9 cellular contexts compared by ENCODE assay signal in the genomic region with DNA sequence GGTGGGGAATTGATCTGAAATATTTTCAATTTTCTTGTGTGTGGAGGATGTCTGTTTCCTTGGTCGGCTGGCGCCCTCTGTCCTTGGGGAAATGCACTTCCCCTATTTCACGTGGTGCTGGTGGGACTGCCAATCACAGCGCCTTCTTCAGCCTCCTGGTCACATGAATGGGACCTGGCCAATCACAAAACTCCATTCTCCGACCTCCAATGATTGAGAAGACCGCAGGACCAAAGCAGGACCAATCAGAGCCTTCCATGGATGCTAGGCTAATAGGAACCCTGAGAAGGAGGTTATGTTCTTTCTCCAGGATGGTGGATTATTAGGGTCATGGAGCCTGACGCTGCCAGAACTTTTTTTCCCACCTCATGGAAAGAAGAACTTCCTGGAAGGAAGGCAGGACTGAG.
A peak's percentile ranks its signal among the peaks of the same experiment; 100 is the strongest.
DNase-seq lines count a peak whose midpoint lies in the region; ATAC-seq and TF ChIP-seq lines count a peak whose summit lies in the region.
"Had no signal": no experiment of that assay in that cellular context is flagged by ENCODE, and none has a peak within 500 bp of the region (broad histone marks: within the 10 kb centered on the region; RNA-seq: fewer than 3 reads in every experiment).

No MANE protein-coding gene starts in this region.

- peak; percentile 34 to 35 for ATAC-seq in activated naive CD4-positive, alpha-beta T cell treated with anti-CD3 and anti-CD28 coated beads, Interleukin-2, amount 50 U/mL, for 72 hours
- peak; percentile 71 for ATAC-seq in stimulated activated naive CD8-positive, alpha-beta T cell treated with anti-CD3 and anti-CD28 coated beads, Interleukin-15, amount 100 ng/mL, for 72 hours

- intact Hi-C loops in colonic mucosa (cut with DNase I): loop anchor here (5.0 kb wide), 2 partner anchors 96 to 346 kb away; no protein-coding TSS in a partner anchor

- H3K4me3 ChIP-seq in colonic mucosa: peak overlapping the region; percentile 15
- H3K4me3 ChIP-seq: heart left ventricle had no signal

- H3K36me3 Mint-ChIP-seq in activated naive CD4-positive, alpha-beta T cell treated with anti-CD3 and anti-CD28 coated beads, Interleukin-2, amount 50 U/mL, for 72 hours: no peaks in the 10 kb centered on the region
- no peaks in the 10 kb centered on the region for H3K36me3 Mint-ChIP-seq in T-helper 2 cell treated with Interferon-gamma antibody and Interleukin-4, amounts not matched to agents 5 μg/mL and 100 μg/mL, for 36 hours (ENCODE audit: low read depth)

- H3K27me3 ChIP-seq in colonic mucosa: no peaks in the 10 kb centered on the region

- no peak overlapping the region for H3K27ac Mint-ChIP-seq in activated naive CD4-positive, alpha-beta T cell treated with anti-CD3 and anti-CD28 coated beads, Interleukin-2, amount 50 U/mL, for 72 hours
- H3K27ac Mint-ChIP-seq in stimulated activated naive CD8-positive, alpha-beta T cell treated with anti-CD3 and anti-CD28 coated beads, Interleukin-15, amount 100 ng/mL, for 72 hours: no peak overlapping the region
- no peak overlapping the region for H3K27ac Mint-ChIP-seq in T-helper 2 cell treated with Interferon-gamma antibody and Interleukin-4, amounts not matched to agents 5 μg/mL and 100 μg/mL, for 36 hours

- H3K4me1 ChIP-seq in colonic mucosa: no peaks in the 10 kb centered on the region
- H3K4me1 ChIP-seq: heart left ventricle had no signal

- H3K4me3 Mint-ChIP-seq in stimulated activated naive CD8-positive, alpha-beta T cell treated with anti-CD3 and anti-CD28 coated beads, Interleukin-15, amount 100 ng/mL, for 72 hours: no peak overlapping the region
- no peak overlapping the region for H3K4me3 Mint-ChIP-seq in T-helper 2 cell treated with Interferon-gamma antibody and Interleukin-4, amounts not matched to agents 5 μg/mL and 100 μg/mL, for 36 hours

- H3K9ac ChIP-seq in colonic mucosa (ENCODE audit: low read depth in 2 of 2, low read length in 2 of 2): no peak overlapping the region

- no peaks in the 10 kb centered on the region for H3K4me1 Mint-ChIP-seq in stimulated activated naive CD8-positive, alpha-beta T cell treated with anti-CD3 and anti-CD28 coated beads, Interleukin-15, amount 100 ng/mL, for 72 hours
- H3K4me1 Mint-ChIP-seq in T-helper 2 cell treated with Interferon-gamma antibody and Interleukin-4, amounts not matched to agents 5 μg/mL and 100 μg/mL, for 36 hours (ENCODE audit: low read depth): no peaks in the 10 kb centered on the region

- no peak for DNase-seq in activated naive CD4-positive, alpha-beta T cell treated with anti-CD3 and anti-CD28 coated beads, Interleukin-2, amount 50 U/mL, for 72 hours (ENCODE audit: low spot score in 2 of 2)
- DNase-seq in activated naive CD4-positive, alpha-beta T cell treated with Interleukin-2 at 50 U/mL for 16 hours: no peak
- peak; percentile 70 for DNase-seq in NCI-H82 (lab: John Stamatoyannopoulos, UW)
- peak; percentile 82 for DNase-seq in colonic mucosa
- DNase-seq in stimulated activated naive CD8-positive, alpha-beta T cell treated with anti-CD3 and anti-CD28 coated beads, Interleukin-15, amount 100 ng/mL, for 72 hours: peak in 1 of 2 donors; percentile 32
- DNase-seq in Ammon's horn (ENCODE audit: low spot score): no peak
- no peak for DNase-seq in T-helper 2 cell treated with Interferon-gamma antibody and Interleukin-4, amounts not matched to agents 5 μg/mL and 100 μg/mL, for 36 hours (ENCODE audit: low spot score)
- no peak for DNase-seq in middle frontal gyrus (ENCODE audit: extremely low spot score, low spot score)
- DNase-seq: heart left ventricle had no signal

- peak overlapping the region; percentile 50 for H3K27ac ChIP-seq in colonic mucosa
- H3K27ac ChIP-seq: heart left ventricle had no signal

- peaks cover 20% of the 10 kb centered on the region for H3K27me3 Mint-ChIP-seq in stimulated activated naive CD8-positive, alpha-beta T cell treated with anti-CD3 and anti-CD28 coated beads, Interleukin-15, amount 100 ng/mL, for 72 hours
- peaks cover 17% of the 10 kb centered on the region for H3K27me3 Mint-ChIP-seq in T-helper 2 cell treated with Interferon-gamma antibody and Interleukin-4, amounts not matched to agents 5 μg/mL and 100 μg/mL, for 36 hours (ENCODE audit: low read depth)

- peak; percentile 54 for TF ChIP-seq CTCF in colonic mucosa (IDR thresholded peaks at IDR 0.05)

- no peaks in the 10 kb centered on the region for H3K9me3 ChIP-seq in colonic mucosa
- H3K9me3 ChIP-seq: heart left ventricle had no signal

- H3K36me3 ChIP-seq in colonic mucosa: no peaks in the 10 kb centered on the region
- H3K36me3 ChIP-seq: heart left ventricle had no signal

- no peaks in the 10 kb centered on the region for H3K9me3 Mint-ChIP-seq in activated naive CD4-positive, alpha-beta T cell treated with anti-CD3 and anti-CD28 coated beads, Interleukin-2, amount 50 U/mL, for 72 hours
- H3K9me3 Mint-ChIP-seq in stimulated activated naive CD8-positive, alpha-beta T cell treated with anti-CD3 and anti-CD28 coated beads, Interleukin-15, amount 100 ng/mL, for 72 hours: no peaks in the 10 kb centered on the region
- no peaks in the 10 kb centered on the region for H3K9me3 Mint-ChIP-seq in T-helper 2 cell treated with Interferon-gamma antibody and Interleukin-4, amounts not matched to agents 5 μg/mL and 100 μg/mL, for 36 hours

Comparison
In these comparisons a context has a peak if more than half of its experiments do, and no peak if none do; other contexts are left out.
1. DNase-seq: peak in NCI-H82 (single experiment) and colonic mucosa (single experiment); none in activated naive CD4-positive, alpha-beta T cell treated with anti-CD3 and anti-CD28 coated beads, Interleukin-2, amount 50 U/mL, for 72 hours (0 of 2), activated naive CD4-positive, alpha-beta T cell treated with Interleukin-2 at 50 U/mL for 16 hours (single experiment), Ammon's horn (single experiment), T-helper 2 cell treated with Interferon-gamma antibody and Interleukin-4, amounts not matched to agents 5 μg/mL and 100 μg/mL, for 36 hours (single experiment) and middle frontal gyrus (single experiment).